ENCODE assay signal across 20 cellular contexts in genomic region chr20:49671429-49671828, GRCh38.
"Had no signal": no experiment of that assay in that cellular context is flagged by ENCODE, and none has a peak within 500 bp of the region (broad histone marks: within the 10 kb centered on the region; RNA-seq: fewer than 3 reads in every experiment).

No MANE protein-coding gene starts in this region.

- H3K36me3 Mint-ChIP-seq: type B pancreatic cell had no signal

- H3K27me3 Mint-ChIP-seq: activated naive CD8-positive, alpha-beta T cell; type B pancreatic cell had no signal

- H3K4me3 Mint-ChIP-seq: activated CD8-positive, alpha-beta T cell treated with anti-CD3 and anti-CD28 coated beads, Interleukin-2, amount 10 ng/mL, durations not matched to agents 7 days and 5 days; nephron; type B pancreatic cell had no signal

- H3K27ac Mint-ChIP-seq: activated CD8-positive, alpha-beta T cell treated with anti-CD3 and anti-CD28 coated beads, Interleukin-2, amount 10 ng/mL, durations not matched to agents 7 days and 5 days; activated naive CD8-positive, alpha-beta T cell; type B pancreatic cell had no signal

- H3K9me3 Mint-ChIP-seq: nephron, type B pancreatic cell had no signal

- FAIRE-seq: astrocyte had no signal

- ATAC-seq: activated CD8-positive, alpha-beta T cell treated with anti-CD3 and anti-CD28 coated beads, Interleukin-2, amount 10 ng/mL, durations not matched to agents 7 days and 5 days; gastrocnemius medialis; left cardiac atrium had no signal

- DNase-seq: activated CD4-positive, alpha-beta T cell treated with anti-CD3 and anti-CD28 coated beads for 1 hour; activated CD4-positive, alpha-beta T cell treated with anti-CD3 and anti-CD28 coated beads, Interleukin-2, amount 50 U/mL, for 1 hour; activated CD8-positive, alpha-beta T cell treated with anti-CD3 and anti-CD28 coated beads, Interleukin-2, amount 10 ng/mL, durations not matched to agents 7 days and 5 days; colonic mucosa; dorsolateral prefrontal cortex; gastrocnemius medialis; islet precursor cell; left cardiac atrium; midbrain; nucleus accumbens; sigmoid colon; stimulated activated CD4-positive, alpha-beta T cell treated with anti-CD3 and anti-CD28 coated beads, Interleukin-15, amount 100 ng/mL, for 24 hours; stimulated activated naive CD4-positive, alpha-beta T cell; T-helper 1 cell; testis; WERI-Rb-1 had no signal
